1 cellular context compared by ENCODE assay signal in the genomic region with DNA sequence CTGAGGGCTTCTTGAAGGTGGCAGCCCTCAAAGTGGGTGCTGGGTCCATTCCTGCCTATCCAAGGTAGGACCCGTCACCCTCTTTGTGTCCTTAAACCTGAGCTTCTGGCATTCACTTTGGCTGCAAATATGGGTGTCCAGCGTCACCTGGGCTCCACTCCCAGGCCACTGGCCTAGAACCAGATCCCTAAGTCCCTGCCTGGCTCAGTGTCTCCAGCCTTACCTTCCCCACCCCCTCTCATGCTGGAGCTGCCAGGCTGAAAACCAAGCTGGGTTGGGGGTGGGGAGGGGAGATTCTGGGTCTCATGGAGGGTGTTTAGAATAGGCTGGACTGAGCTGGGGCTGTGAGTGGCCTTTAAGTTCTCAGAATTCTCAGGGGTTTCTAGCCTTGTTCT.
TF ChIP-seq lines count a peak whose summit lies in the region.

No MANE protein-coding gene starts in this region.

TF ChIP-seq in K562, 482 proteins besides CTCF, POLR2A, EP300 and RAD21:
- TF ChIP-seq, protein P1, sequence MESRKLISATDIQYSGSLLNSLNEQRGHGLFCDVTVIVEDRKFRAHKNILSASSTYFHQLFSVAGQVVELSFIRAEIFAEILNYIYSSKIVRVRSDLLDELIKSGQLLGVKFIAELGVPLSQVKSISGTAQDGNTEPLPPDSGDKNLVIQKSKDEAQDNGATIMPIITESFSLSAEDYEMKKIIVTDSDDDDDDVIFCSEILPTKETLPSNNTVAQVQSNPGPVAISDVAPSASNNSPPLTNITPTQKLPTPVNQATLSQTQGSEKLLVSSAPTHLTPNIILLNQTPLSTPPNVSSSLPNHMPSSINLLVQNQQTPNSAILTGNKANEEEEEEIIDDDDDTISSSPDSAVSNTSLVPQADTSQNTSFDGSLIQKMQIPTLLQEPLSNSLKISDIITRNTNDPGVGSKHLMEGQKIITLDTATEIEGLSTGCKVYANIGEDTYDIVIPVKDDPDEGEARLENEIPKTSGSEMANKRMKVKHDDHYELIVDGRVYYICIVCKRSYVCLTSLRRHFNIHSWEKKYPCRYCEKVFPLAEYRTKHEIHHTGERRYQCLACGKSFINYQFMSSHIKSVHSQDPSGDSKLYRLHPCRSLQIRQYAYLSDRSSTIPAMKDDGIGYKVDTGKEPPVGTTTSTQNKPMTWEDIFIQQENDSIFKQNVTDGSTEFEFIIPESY (CRISPR knock-in tag; IDR thresholded peaks at IDR 0.05): no peak
- TF ChIP-seq SLC30A9 (CRISPR knock-in tag; IDR thresholded peaks at IDR 0.05): no peak
- TF ChIP-seq RBM17 (IDR thresholded peaks at IDR 0.05; ENCODE audit: borderline replicate concordance, low read depth, low read length): no peak
- TF ChIP-seq HMGN3 (IDR thresholded peaks at IDR 0.05; ENCODE audit: borderline replicate concordance, extremely low read depth, insufficient read length, low read depth, low read length): no peak
- TF ChIP-seq, protein P2, sequence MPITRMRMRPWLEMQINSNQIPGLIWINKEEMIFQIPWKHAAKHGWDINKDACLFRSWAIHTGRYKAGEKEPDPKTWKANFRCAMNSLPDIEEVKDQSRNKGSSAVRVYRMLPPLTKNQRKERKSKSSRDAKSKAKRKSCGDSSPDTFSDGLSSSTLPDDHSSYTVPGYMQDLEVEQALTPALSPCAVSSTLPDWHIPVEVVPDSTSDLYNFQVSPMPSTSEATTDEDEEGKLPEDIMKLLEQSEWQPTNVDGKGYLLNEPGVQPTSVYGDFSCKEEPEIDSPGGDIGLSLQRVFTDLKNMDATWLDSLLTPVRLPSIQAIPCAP (CRISPR knock-in tag; IDR thresholded peaks at IDR 0.05; ENCODE audit: borderline replicate concordance): no peak
- TF ChIP-seq, protein P3, sequence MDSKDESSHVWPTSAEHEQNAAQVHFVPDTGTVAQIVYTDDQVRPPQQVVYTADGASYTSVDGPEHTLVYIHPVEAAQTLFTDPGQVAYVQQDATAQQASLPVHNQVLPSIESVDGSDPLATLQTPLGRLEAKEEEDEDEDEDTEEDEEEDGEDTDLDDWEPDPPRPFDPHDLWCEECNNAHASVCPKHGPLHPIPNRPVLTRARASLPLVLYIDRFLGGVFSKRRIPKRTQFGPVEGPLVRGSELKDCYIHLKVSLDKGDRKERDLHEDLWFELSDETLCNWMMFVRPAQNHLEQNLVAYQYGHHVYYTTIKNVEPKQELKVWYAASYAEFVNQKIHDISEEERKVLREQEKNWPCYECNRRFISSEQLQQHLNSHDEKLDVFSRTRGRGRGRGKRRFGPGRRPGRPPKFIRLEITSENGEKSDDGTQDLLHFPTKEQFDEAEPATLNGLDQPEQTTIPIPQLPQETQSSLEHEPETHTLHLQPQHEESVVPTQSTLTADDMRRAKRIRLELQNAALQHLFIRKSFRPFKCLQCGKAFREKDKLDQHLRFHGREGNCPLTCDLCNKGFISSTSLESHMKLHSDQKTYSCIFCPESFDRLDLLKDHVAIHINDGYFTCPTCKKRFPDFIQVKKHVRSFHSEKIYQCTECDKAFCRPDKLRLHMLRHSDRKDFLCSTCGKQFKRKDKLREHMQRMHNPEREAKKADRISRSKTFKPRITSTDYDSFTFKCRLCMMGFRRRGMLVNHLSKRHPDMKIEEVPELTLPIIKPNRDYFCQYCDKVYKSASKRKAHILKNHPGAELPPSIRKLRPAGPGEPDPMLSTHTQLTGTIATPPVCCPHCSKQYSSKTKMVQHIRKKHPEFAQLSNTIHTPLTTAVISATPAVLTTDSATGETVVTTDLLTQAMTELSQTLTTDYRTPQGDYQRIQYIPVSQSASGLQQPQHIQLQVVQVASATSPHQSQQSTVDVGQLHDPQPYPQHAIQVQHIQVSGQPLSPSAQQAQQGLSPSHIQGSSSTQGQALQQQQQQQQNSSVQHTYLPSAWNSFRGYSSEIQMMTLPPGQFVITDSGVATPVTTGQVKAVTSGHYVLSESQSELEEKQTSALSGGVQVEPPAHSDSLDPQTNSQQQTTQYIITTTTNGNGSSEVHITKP (IDR thresholded peaks at IDR 0.05; ENCODE audit: partially characterized antibody): no peak
- no peak for TF ChIP-seq FOXP1 (CRISPR knock-in tag; IDR thresholded peaks at IDR 0.05)
- no peak for TF ChIP-seq STAG1 (CRISPR knock-in tag; IDR thresholded peaks at IDR 0.05; ENCODE audit: borderline replicate concordance)
- no peak for TF ChIP-seq BHLHE40 (IDR thresholded peaks at IDR 0.05; ENCODE audit: low read length)
- no peak for TF ChIP-seq MAFG (tag; conservative IDR thresholded peaks at IDR 0.05)
- no peak for TF ChIP-seq ZBTB7A (IDR thresholded peaks at IDR 0.05; ENCODE audit: borderline replicate concordance, control insufficient read depth, low read depth, low read length)
- TF ChIP-seq, protein P4, sequence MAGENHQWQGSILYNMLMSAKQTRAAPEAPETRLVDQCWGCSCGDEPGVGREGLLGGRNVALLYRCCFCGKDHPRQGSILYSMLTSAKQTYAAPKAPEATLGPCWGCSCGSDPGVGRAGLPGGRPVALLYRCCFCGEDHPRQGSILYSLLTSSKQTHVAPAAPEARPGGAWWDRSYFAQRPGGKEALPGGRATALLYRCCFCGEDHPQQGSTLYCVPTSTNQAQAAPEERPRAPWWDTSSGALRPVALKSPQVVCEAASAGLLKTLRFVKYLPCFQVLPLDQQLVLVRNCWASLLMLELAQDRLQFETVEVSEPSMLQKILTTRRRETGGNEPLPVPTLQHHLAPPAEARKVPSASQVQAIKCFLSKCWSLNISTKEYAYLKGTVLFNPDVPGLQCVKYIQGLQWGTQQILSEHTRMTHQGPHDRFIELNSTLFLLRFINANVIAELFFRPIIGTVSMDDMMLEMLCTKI (IDR thresholded peaks at IDR 0.05; ENCODE audit: partially characterized antibody): no peak
- TF ChIP-seq FIP1L1 (IDR thresholded peaks at IDR 0.05; ENCODE audit: low read depth, low read length, poor library complexity, severe bottlenecking): no peak
- TF ChIP-seq NONO (IDR thresholded peaks at IDR 0.05; ENCODE audit: low read depth in 2 of 2, low read length in 1 of 2): no peak
- TF ChIP-seq, protein P5, sequence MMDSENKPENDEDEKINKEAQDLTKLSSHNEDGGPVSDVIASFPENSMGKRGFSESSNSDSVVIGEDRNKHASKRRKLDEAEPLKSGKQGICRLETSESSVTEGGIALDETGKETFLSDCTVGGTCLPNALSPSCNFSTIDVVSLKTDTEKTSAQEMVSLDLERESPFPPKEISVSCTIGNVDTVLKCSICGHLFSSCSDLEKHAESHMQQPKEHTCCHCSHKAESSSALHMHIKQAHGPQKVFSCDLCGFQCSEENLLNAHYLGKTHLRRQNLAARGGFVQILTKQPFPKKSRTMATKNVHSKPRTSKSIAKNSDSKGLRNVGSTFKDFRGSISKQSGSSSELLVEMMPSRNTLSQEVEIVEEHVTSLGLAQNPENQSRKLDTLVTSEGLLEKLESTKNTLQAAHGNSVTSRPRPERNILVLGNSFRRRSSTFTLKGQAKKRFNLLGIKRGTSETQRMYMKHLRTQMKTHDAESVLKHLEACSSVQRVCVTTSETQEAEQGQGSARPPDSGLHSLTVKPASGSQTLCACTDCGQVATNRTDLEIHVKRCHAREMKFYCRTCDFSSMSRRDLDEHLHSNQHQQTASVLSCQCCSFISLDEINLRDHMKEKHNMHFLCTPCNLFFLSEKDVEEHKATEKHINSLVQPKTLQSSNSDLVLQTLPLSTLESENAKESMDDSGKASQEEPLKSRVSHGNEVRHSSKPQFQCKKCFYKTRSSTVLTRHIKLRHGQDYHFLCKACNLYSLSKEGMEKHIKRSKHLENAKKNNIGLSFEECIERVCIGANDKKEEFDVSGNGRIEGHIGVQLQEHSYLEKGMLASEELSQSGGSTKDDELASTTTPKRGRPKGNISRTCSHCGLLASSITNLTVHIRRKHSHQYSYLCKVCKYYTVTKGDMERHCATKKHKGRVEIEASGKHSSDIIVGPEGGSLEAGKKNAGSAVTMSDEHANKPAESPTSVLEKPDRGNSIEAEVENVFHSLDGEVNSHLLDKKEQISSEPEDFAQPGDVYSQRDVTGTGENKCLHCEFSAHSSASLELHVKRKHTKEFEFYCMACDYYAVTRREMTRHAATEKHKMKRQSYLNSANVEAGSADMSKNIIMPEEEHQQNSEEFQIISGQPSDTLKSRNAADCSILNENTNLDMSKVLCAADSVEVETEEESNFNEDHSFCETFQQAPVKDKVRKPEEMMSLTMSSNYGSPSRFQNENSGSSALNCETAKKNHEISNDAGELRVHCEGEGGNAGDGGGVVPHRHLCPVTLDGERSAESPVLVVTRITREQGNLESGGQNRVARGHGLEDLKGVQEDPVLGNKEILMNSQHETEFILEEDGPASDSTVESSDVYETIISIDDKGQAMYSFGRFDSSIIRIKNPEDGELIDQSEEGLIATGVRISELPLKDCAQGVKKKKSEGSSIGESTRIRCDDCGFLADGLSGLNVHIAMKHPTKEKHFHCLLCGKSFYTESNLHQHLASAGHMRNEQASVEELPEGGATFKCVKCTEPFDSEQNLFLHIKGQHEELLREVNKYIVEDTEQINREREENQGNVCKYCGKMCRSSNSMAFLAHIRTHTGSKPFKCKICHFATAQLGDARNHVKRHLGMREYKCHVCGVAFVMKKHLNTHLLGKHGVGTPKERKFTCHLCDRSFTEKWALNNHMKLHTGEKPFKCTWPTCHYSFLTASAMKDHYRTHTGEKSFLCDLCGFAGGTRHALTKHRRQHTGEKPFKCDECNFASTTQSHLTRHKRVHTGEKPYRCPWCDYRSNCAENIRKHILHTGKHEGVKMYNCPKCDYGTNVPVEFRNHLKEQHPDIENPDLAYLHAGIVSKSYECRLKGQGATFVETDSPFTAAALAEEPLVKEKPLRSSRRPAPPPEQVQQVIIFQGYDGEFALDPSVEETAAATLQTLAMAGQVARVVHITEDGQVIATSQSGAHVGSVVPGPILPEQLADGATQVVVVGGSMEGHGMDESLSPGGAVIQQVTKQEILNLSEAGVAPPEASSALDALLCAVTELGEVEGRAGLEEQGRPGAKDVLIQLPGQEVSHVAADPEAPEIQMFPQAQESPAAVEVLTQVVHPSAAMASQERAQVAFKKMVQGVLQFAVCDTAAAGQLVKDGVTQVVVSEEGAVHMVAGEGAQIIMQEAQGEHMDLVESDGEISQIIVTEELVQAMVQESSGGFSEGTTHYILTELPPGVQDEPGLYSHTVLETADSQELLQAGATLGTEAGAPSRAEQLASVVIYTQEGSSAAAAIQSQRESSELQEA (IDR thresholded peaks at IDR 0.05; ENCODE audit: low read depth): no peak
- TF ChIP-seq HEY1 (CRISPR knock-in tag; IDR thresholded peaks at IDR 0.05; ENCODE audit: borderline replicate concordance): no peak
- TF ChIP-seq PRPF4 (IDR thresholded peaks at IDR 0.05; ENCODE audit: insufficient read depth, low read depth, low read length, poor library complexity, severe bottlenecking): no peak
- TF ChIP-seq MBD2 (IDR thresholded peaks at IDR 0.05; ENCODE audit: borderline replicate concordance, low read depth): no peak
TF ChIP-seq in K562: peak in this region for 0.
